9 cellular contexts compared by ENCODE assay signal in genomic region chr5:102807878-102808502, GRCh38. TPM values are rescaled to one million over a fixed set of nuclear protein-coding genes. Genes with fewer than 3 reads are reported as not detected.
A peak's percentile ranks its signal among the peaks of the same experiment; 100 is the strongest.
DNase-seq lines count a peak whose midpoint lies in the region; ATAC-seq and TF ChIP-seq lines count a peak whose summit lies in the region.
"Had no signal": no experiment of that assay in that cellular context is flagged by ENCODE, and none has a peak within 500 bp of the region (broad histone marks: within the 10 kb centered on the region; RNA-seq: fewer than 3 reads in every experiment).

No MANE protein-coding gene starts in this region.

- H3K4me1 ChIP-seq in RWPE2 (ENCODE audit: insufficient read depth, poor library complexity, severe bottlenecking), result peaks cover 10% of the 10 kb centered on the region
- no peaks in the 10 kb centered on the region for H3K4me1 ChIP-seq in prostate gland (replicated peaks)
- H3K4me1 ChIP-seq: upper lobe of right lung had no signal

- no peak for TF ChIP-seq POLR2A in prostate gland (IDR thresholded peaks at IDR 0.05)

- intact Hi-C loops in prostate gland (cut with DNase I), result no loop called here

- WGBS in prostate gland, result 65% methylated on average over 7 of the region's 7 CpGs

- H3K36me3 ChIP-seq in RWPE2 (ENCODE audit: low read depth), result peaks cover 7% of the 10 kb centered on the region; the same call in 1 of the 2 replicates
- no peaks in the 10 kb centered on the region for H3K36me3 ChIP-seq in prostate gland
- H3K36me3 ChIP-seq: upper lobe of right lung had no signal

- H3K27me3 ChIP-seq in RWPE2 (ENCODE audit: insufficient read depth, poor library complexity, severe bottlenecking) (no peaks in the 10 kb centered on the region), prostate gland (replicated peaks; ENCODE audit: insufficient read depth) (no peaks in the 10 kb centered on the region)
- H3K27me3 ChIP-seq: upper lobe of right lung had no signal

- DNase-seq in AG08395 (ENCODE audit: low spot score) (peak; percentile 13), RWPE2 (ENCODE audit: low spot score) (no peak), iPS-NIHi11 (ENCODE audit: low spot score) (peak; percentile 27), prostate gland (ENCODE audit: low spot score) (no peak), substantia nigra (lab: John Stamatoyannopoulos, UW) (no peak)
- DNase-seq in Jurkat, Clone E6-1 (ENCODE audit: low read depth, low spot score), result peak; percentile 29
- DNase-seq: upper lobe of right lung had no signal

- peak; percentile 40; the same call in 2 of the 3 replicates for ATAC-seq in RWPE2 (ENCODE audit: low read depth)
- no peak for ATAC-seq in GM21786 (IDR thresholded peaks at IDR 0.05; ENCODE audit: unreplicated experiment)
- ATAC-seq in HG02970 (IDR thresholded peaks at IDR 0.05; ENCODE audit: low FRiP score, unreplicated experiment), result no peak
- ATAC-seq: upper lobe of right lung had no signal

- TF ChIP-seq CTCF in RWPE2 (IDR thresholded peaks at IDR 0.05; ENCODE audit: poor library complexity, severe bottlenecking), result no peak
- no peak for TF ChIP-seq CTCF in prostate gland (IDR thresholded peaks at IDR 0.05)

- no peak overlapping the region for H3K4me3 ChIP-seq in Jurkat, Clone E6-1 (ENCODE audit: low read length)
- no peak overlapping the region for H3K4me3 ChIP-seq in RWPE2 (ENCODE audit: severe bottlenecking)
- no peak overlapping the region for H3K4me3 ChIP-seq in prostate gland
- H3K4me3 ChIP-seq: upper lobe of right lung had no signal

- no peak overlapping the region for H3K27ac ChIP-seq in RWPE2 (ENCODE audit: poor library complexity, severe bottlenecking)
- H3K27ac ChIP-seq in prostate gland, result no peak overlapping the region
- no peak overlapping the region for H3K27ac ChIP-seq in substantia nigra (ENCODE audit: low read depth, low read length, poor library complexity, severe bottlenecking)
- H3K27ac ChIP-seq: upper lobe of right lung had no signal

- H3K9me3 ChIP-seq in RWPE2 (ENCODE audit: severe bottlenecking) (no peaks in the 10 kb centered on the region), prostate gland (no peaks in the 10 kb centered on the region)
- H3K9me3 ChIP-seq: upper lobe of right lung had no signal

RNA-seq across cellular contexts. Expression of gene PAM, which starts 52.9 kb away (rescaled TPM):
- 21.9 TPM for polyA plus RNA-seq in Jurkat, Clone E6-1 (2012; ENCODE audit: insufficient read depth, insufficient read length)
- total RNA-seq in prostate gland, result 100 to 1,000 TPM in 1 of 2 donors, 10 to 100 TPM in 1; 76.8 to 171 TPM

Comparison
In these comparisons a context has a peak if more than half of its experiments do, and no peak if none do; other contexts are left out.
1. DNase-seq: peak in AG08395 (single experiment), Jurkat, Clone E6-1 (single experiment) and iPS-NIHi11 (single experiment); none in RWPE2 (single experiment), prostate gland (single experiment) and substantia nigra (0 of 49).